8 cellular contexts compared by ENCODE assay signal in the genomic region with DNA sequence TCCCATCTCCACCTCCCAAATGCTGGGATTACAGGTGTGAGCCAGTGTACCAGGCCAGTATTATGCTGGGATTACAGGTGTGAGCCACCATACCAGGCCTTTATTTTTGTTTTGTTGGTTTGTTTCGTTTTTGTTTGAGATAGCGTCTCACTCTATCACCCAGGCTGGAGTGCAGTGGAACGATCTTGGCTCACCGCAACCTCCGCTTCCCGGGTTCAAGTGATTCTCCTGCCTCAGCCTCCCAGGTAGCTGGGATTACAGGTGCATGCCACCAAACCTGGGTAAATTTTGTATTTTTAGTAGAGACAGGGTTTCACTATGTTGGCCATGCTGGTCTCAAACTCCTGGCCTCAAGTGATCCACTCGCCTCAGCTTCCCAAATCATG. TPM values are rescaled to one million over a fixed set of nuclear protein-coding genes. Genes with fewer than 3 reads are reported as not detected.
A peak's percentile ranks its signal among the peaks of the same experiment; 100 is the strongest.
DNase-seq lines count a peak whose midpoint lies in the region; TF ChIP-seq lines count a peak whose summit lies in the region.
"Not testable (repeated sequence)": the region's sequence is repeated elsewhere in the genome, so short reads cannot be mapped to it uniquely, and the experiment has no call there.

No MANE protein-coding gene starts in this region.

- H3F3A ChIP-seq in neural progenitor cell (ENCODE audit: low read depth) = peaks cover 70% of the 10 kb centered on the region

- not testable (repeated sequence) for H3K27me3 Mint-ChIP-seq in T-helper 1 cell treated with Interleukin-12 subunit alpha and Interleukin-12 subunit beta and Interleukin-4 antibody, amounts not matched to agents 30 μg/mL and 1 μg/mL, for 36 hours (ENCODE audit: low read depth); activated naive CD4-positive, alpha-beta T cell treated with anti-CD3 and anti-CD28 coated beads, Interleukin-2, amount 10 ng/mL, durations not matched to agents 7 days and 5 days; neural progenitor cell (ENCODE audit: insufficient read depth, low read depth)

- H3K9me3 Mint-ChIP-seq in T-helper 1 cell treated with Interleukin-12 subunit alpha and Interleukin-12 subunit beta and Interleukin-4 antibody, amounts not matched to agents 30 μg/mL and 1 μg/mL, for 36 hours; activated naive CD4-positive, alpha-beta T cell treated with anti-CD3 and anti-CD28 coated beads, Interleukin-2, amount 10 ng/mL, durations not matched to agents 7 days and 5 days; neural progenitor cell: not testable (repeated sequence)

- H3K4me1 ChIP-seq in BLaER1 = peaks cover 98% of the 10 kb centered on the region
- H3K4me1 ChIP-seq in KMS-11 (ENCODE audit: low read depth, poor library complexity, severe bottlenecking) = peaks cover 94% of the 10 kb centered on the region
- peaks cover 16% of the 10 kb centered on the region for H3K4me1 ChIP-seq in colonic mucosa
- peaks cover 27% of the 10 kb centered on the region for H3K4me1 ChIP-seq in iPS-20b (ENCODE audit: insufficient read depth, low read length)
- H3K4me1 ChIP-seq in neural progenitor cell = peaks cover 61% of the 10 kb centered on the region

- H3K27ac ChIP-seq in BLaER1 (peak overlapping the region; percentile 80), KMS-11 (peak overlapping the region; percentile 93), colonic mucosa (peak overlapping the region; percentile 90), neural progenitor cell (peak overlapping the region; percentile 96), substantia nigra (ENCODE audit: low read depth, low read length, poor library complexity, severe bottlenecking) (peak overlapping the region; percentile 99)
- H3K27ac ChIP-seq in iPS-20b (ENCODE audit: low read length) = not testable (repeated sequence)

- peak overlapping the region; percentile 97 for H3K4me2 ChIP-seq in BLaER1
- peak overlapping the region; percentile 93 for H3K4me2 ChIP-seq in KMS-11
- H3K4me2 ChIP-seq in neural progenitor cell = peak overlapping the region; percentile 85

- H3K9me3 ChIP-seq in BLaER1; colonic mucosa; iPS-20b (ENCODE audit: insufficient read depth, low read depth, low read length); neural progenitor cell (ENCODE audit: low read depth): not testable (repeated sequence)

- peak overlapping the region; percentile 51; the same call in 1 of the 2 replicates for H2AFZ ChIP-seq in KMS-11 (ENCODE audit: low read depth)
- H2AFZ ChIP-seq in neural progenitor cell (replicated peaks) = not testable (repeated sequence)

- DNase-seq in activated naive CD4-positive, alpha-beta T cell treated with anti-CD3 and anti-CD28 coated beads, Interleukin-2, amount 10 ng/mL, durations not matched to agents 7 days and 5 days; colonic mucosa; neural progenitor cell (ENCODE audit: low spot score); substantia nigra (lab: John Stamatoyannopoulos, UW): not testable (repeated sequence)

- not testable (repeated sequence) for TF ChIP-seq CTCF in KMS-11 (conservative IDR thresholded peaks at IDR 0.05; ENCODE audit: low read depth, low read length); colonic mucosa (IDR thresholded peaks at IDR 0.05); neural progenitor cell (IDR thresholded peaks at IDR 0.05)

- peak overlapping the region; percentile 77 for H3K9ac ChIP-seq in BLaER1
- peak overlapping the region; percentile 70 for H3K9ac ChIP-seq in KMS-11
- peak overlapping the region in 1 of 2 donors; percentile 83 for H3K9ac ChIP-seq in colonic mucosa (ENCODE audit: low read depth in 2 of 2, low read length in 2 of 2)
- peak overlapping the region; percentile 90; the same call in 1 of the 2 replicates for H3K9ac ChIP-seq in iPS-20b (ENCODE audit: low read depth, low read length)
- H3K9ac ChIP-seq in neural progenitor cell = not testable (repeated sequence)

- H3K36me3 ChIP-seq in BLaER1; KMS-11 (ENCODE audit: insufficient read depth); colonic mucosa; iPS-20b (ENCODE audit: insufficient read depth, low read depth, low read length); neural progenitor cell: not testable (repeated sequence)

- not testable (repeated sequence) for H3K27me3 ChIP-seq in BLaER1; KMS-11 (ENCODE audit: insufficient read depth, low read depth); colonic mucosa; iPS-20b (ENCODE audit: insufficient read depth, low read length); neural progenitor cell

- H3K4me3 Mint-ChIP-seq in T-helper 1 cell treated with Interleukin-12 subunit alpha and Interleukin-12 subunit beta and Interleukin-4 antibody, amounts not matched to agents 30 μg/mL and 1 μg/mL, for 36 hours = peak overlapping the region; percentile 83
- peak overlapping the region; percentile 73 for H3K4me3 Mint-ChIP-seq in activated naive CD4-positive, alpha-beta T cell treated with anti-CD3 and anti-CD28 coated beads, Interleukin-2, amount 10 ng/mL, durations not matched to agents 7 days and 5 days
- peak overlapping the region; percentile 83 for H3K4me3 Mint-ChIP-seq in neural progenitor cell

- H3K79me2 ChIP-seq in KMS-11 (ENCODE audit: insufficient read depth, low read depth); neural progenitor cell (ENCODE audit: low read depth): not testable (repeated sequence)

- H3K4me3 ChIP-seq in BLaER1 = peak overlapping the region; percentile 63; the same call in 1 of the 2 replicates
- not testable (repeated sequence) for H3K4me3 ChIP-seq in KMS-11 (IDR thresholded peaks at IDR 0.05; ENCODE audit: insufficient read depth, low read depth, low read length); colonic mucosa; iPS-20b (ENCODE audit: low read length); neural progenitor cell

- H4K20me1 ChIP-seq in BLaER1; KMS-11 (ENCODE audit: insufficient read depth); neural progenitor cell (ENCODE audit: low read depth): not testable (repeated sequence)

- not testable (repeated sequence) for H3K36me3 Mint-ChIP-seq in T-helper 1 cell treated with Interleukin-12 subunit alpha and Interleukin-12 subunit beta and Interleukin-4 antibody, amounts not matched to agents 30 μg/mL and 1 μg/mL, for 36 hours (ENCODE audit: low read depth); activated naive CD4-positive, alpha-beta T cell treated with anti-CD3 and anti-CD28 coated beads, Interleukin-2, amount 10 ng/mL, durations not matched to agents 7 days and 5 days; neural progenitor cell

- CTCF ChIA-PET in activated naive CD4-positive, alpha-beta T cell treated with anti-CD3 and anti-CD28 coated beads, Interleukin-2, amount 10 ng/mL, durations not matched to agents 7 days and 5 days (lab: Charles Lee) = interaction anchor here (1.0 to 2.2 kb wide), 4 partner anchors 11 to 41 kb away, joined by 3 to 8 read pairs (median 4); a partner anchor contains a TSS

- intact Hi-C loops in colonic mucosa (cut with DNase I) = not testable (repeated sequence)

- H3K27ac Mint-ChIP-seq in T-helper 1 cell treated with Interleukin-12 subunit alpha and Interleukin-12 subunit beta and Interleukin-4 antibody, amounts not matched to agents 30 μg/mL and 1 μg/mL, for 36 hours = peak overlapping the region; percentile 97
- peak overlapping the region; percentile 97 for H3K27ac Mint-ChIP-seq in activated naive CD4-positive, alpha-beta T cell treated with anti-CD3 and anti-CD28 coated beads, Interleukin-2, amount 10 ng/mL, durations not matched to agents 7 days and 5 days
- H3K27ac Mint-ChIP-seq in neural progenitor cell = peak overlapping the region; percentile 98

- H3K4me1 Mint-ChIP-seq in T-helper 1 cell treated with Interleukin-12 subunit alpha and Interleukin-12 subunit beta and Interleukin-4 antibody, amounts not matched to agents 30 μg/mL and 1 μg/mL, for 36 hours (ENCODE audit: low read depth) = peaks cover 52% of the 10 kb centered on the region
- H3K4me1 Mint-ChIP-seq in activated naive CD4-positive, alpha-beta T cell treated with anti-CD3 and anti-CD28 coated beads, Interleukin-2, amount 10 ng/mL, durations not matched to agents 7 days and 5 days = peaks cover 71% of the 10 kb centered on the region
- peaks cover 57% of the 10 kb centered on the region for H3K4me1 Mint-ChIP-seq in neural progenitor cell

RNA-seq across cellular contexts. Expression of a gene that starts 11.7 kb away (rescaled TPM):
- total RNA-seq in colonic mucosa (100 to 1,000 TPM in 1 of 2 donors, 10 to 100 TPM in 1; 45.5 to 147 TPM), neural progenitor cell (ENCODE audit: low replicate concordance) (257 and 436 TPM in 2 replicates)

RNA-seq across cellular contexts. Expression of a gene that starts 45.9 kb away (rescaled TPM):
- total RNA-seq in colonic mucosa (10 to 100 TPM; 16.2 to 19.2 TPM), neural progenitor cell (ENCODE audit: low replicate concordance) (41.8 and 49.5 TPM in 2 replicates)

RNA-seq across cellular contexts. Expression of a gene that starts 46.2 kb away (rescaled TPM):
- total RNA-seq in colonic mucosa (10 to 100 TPM; 63.2 to 85.2 TPM), neural progenitor cell (ENCODE audit: low replicate concordance) (130 and 217 TPM in 2 replicates)
